ENCODE assay signal across 16 cellular contexts in the genomic region with DNA sequence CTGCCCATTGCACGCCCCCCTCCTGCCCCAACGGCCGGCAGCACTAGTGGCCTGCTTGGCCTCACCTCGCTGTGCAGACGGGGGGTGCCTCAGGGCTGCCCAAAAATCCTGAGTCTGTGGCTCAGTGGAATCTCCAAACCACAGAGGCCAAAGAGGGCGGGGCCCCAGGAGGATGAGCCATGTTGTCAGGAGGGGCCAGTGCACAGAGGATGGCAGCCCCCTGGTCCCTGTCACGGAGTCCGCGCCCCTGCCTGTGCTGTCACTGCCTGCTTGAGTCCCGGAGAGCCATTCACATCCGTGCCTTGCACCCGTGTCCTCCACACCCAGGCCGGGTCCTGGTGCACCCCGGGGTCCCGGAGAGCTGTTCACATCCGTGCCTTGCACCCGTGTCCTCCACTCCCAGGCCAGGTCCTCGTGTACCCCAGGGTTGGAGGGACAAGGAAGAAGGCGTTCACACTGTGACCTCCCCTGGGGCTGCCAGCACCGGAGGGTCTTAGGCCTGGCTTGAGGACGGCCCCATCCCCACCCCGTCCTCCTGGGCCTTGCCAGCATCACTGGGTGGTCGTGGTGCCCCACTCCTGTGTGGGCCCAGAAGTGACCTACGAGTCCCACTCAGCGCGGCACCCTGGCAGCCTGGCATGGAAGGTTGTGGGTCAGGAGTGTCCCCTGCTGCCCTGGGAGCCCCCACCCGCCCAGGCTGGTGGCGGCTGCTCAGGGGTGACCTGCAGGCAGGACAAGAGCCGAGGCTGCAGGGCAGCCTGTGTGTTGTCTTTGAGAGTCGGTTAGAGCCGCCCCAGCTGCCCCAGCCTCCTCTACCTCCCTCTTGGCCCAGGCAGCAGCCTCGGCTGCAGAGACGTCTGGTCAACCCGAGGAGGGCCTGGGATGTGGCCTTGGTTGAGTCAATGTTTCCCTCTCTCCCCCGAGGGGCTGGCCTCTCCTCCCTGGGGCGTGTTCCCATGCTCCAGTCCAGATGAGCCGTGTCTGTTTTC. TPM values are rescaled to one million over a fixed set of nuclear protein-coding genes. Genes with fewer than 3 reads are reported as not detected.
DNase-seq lines count a peak whose midpoint lies in the region; ATAC-seq and TF ChIP-seq lines count a peak whose summit lies in the region.
"Had no signal": no experiment of that assay in that cellular context is flagged by ENCODE, and none has a peak within 500 bp of the region (broad histone marks: within the 10 kb centered on the region; RNA-seq: fewer than 3 reads in every experiment).

No MANE protein-coding gene starts in this region.

- TF ChIP-seq CTCF in colonic mucosa (IDR thresholded peaks at IDR 0.05): no peak
- TF ChIP-seq CTCF in lower lobe of right lung (IDR thresholded peaks at IDR 0.05): no peak

- peak; percentile 38 for DNase-seq in A172 (ENCODE audit: low spot score)
- peak; percentile 37 for DNase-seq in EL
- peak; percentile 16 for DNase-seq in colonic mucosa
- peak; percentile 41 for DNase-seq in lower lobe of right lung
- no peak for DNase-seq in effector CD4-positive, alpha-beta T cell
- no peak for DNase-seq in DMS 273 (lab: John Stamatoyannopoulos, UW; ENCODE audit: unreplicated experiment)
- DNase-seq in kidney glomerular epithelial cell (lab: John Stamatoyannopoulos, UW): no peak
- no peak for DNase-seq in HT-29 (ENCODE audit: low spot score)
- DNase-seq: central memory CD4-positive, alpha-beta T cell; DND-41; glutamatergic neuron; NCI-H2107; T-helper 9 cell; trophoblast cell had no signal

- H3K9me3 ChIP-seq in colonic mucosa (no peaks in the 10 kb centered on the region), lower lobe of right lung (no peaks in the 10 kb centered on the region)

- H3K36me3 ChIP-seq in colonic mucosa (no peaks in the 10 kb centered on the region), lower lobe of right lung (no peaks in the 10 kb centered on the region)
- H3K36me3 ChIP-seq: BLaER1 treated with 17β-estradiol and CSF1 and Interleukin-3, amounts not matched to agents 10 nM and 100 nM had no signal

- H3K4me3 ChIP-seq in colonic mucosa: no peak overlapping the region
- no peak overlapping the region for H3K4me3 ChIP-seq in lower lobe of right lung
- H3K4me3 ChIP-seq: BLaER1 treated with 17β-estradiol and CSF1 and Interleukin-3, amounts not matched to agents 10 nM and 100 nM had no signal

- intact Hi-C loops in colonic mucosa (cut with DNase I) (loop anchor here (10.0 kb wide), 1 partner anchor 393 kb away; no protein-coding TSS in a partner anchor), lower lobe of right lung (cut with DNase I) (no loop called here)

- H3K27ac ChIP-seq in colonic mucosa: no peak overlapping the region
- no peak overlapping the region for H3K27ac ChIP-seq in lower lobe of right lung
- H3K27ac ChIP-seq: BLaER1 treated with 17β-estradiol and CSF1 and Interleukin-3, amounts not matched to agents 10 nM and 100 nM had no signal

- H3K9ac ChIP-seq in colonic mucosa (ENCODE audit: low read depth in 2 of 2, low read length in 2 of 2): no peak overlapping the region
- H3K9ac ChIP-seq: BLaER1 treated with 17β-estradiol and CSF1 and Interleukin-3, amounts not matched to agents 10 nM and 100 nM had no signal

- no peaks in the 10 kb centered on the region for H3K27me3 ChIP-seq in colonic mucosa
- H3K27me3 ChIP-seq in lower lobe of right lung (ENCODE audit: low read depth): peaks cover 16% of the 10 kb centered on the region

- no peaks in the 10 kb centered on the region for H3K4me1 ChIP-seq in colonic mucosa
- H3K4me1 ChIP-seq in lower lobe of right lung: no peaks in the 10 kb centered on the region
- H3K4me1 ChIP-seq: BLaER1 treated with 17β-estradiol and CSF1 and Interleukin-3, amounts not matched to agents 10 nM and 100 nM had no signal

- peak in 1 of 2 donors; percentile 7 for ATAC-seq in lower lobe of right lung
- ATAC-seq: activated naive CD4-positive, alpha-beta T cell treated with anti-CD3 and anti-CD28 coated beads, Interleukin-2, amount 50 U/mL, for 72 hours had no signal

RNA-seq across cellular contexts. Expression of a gene that starts 36.1 kb away (rescaled TPM):
- not detected in 2 replicates for total RNA-seq in A172 (2014; rRNA removed; shearing (Covaris generic))
- total RNA-seq in colonic mucosa (under 1 TPM; 0.03 to 0.20 TPM), lower lobe of right lung (0.35 TPM)
- 6.9 and 9.0 TPM in 2 replicates for total RNA-seq in HT-29 (2014; rRNA removed; shearing (Covaris generic))
- total RNA-seq: activated naive CD4-positive, alpha-beta T cell treated with anti-CD3 and anti-CD28 coated beads, Interleukin-2, amount 50 U/mL, for 72 hours had no signal

RNA-seq across cellular contexts. Expression of a gene that starts 47.0 kb away (rescaled TPM):
- total RNA-seq in A172 (2014; rRNA removed; shearing (Covaris generic)): not detected in 2 replicates
- total RNA-seq in colonic mucosa: 1,000 to 10,000 TPM; 1,230 to 1,438 TPM
- not detected for total RNA-seq in lower lobe of right lung
- 6.9 and 9.1 TPM in 2 replicates for total RNA-seq in HT-29 (2014; rRNA removed; shearing (Covaris generic))
- total RNA-seq: activated naive CD4-positive, alpha-beta T cell treated with anti-CD3 and anti-CD28 coated beads, Interleukin-2, amount 50 U/mL, for 72 hours had no signal

Comparison
In these comparisons a context has a peak if more than half of its experiments do, and no peak if none do; other contexts are left out.
1. DNase-seq: peak in A172 (single experiment), EL (single experiment), colonic mucosa (single experiment) and lower lobe of right lung (single experiment); none in effector CD4-positive, alpha-beta T cell (single experiment), DMS 273 (single experiment), kidney glomerular epithelial cell (single experiment) and HT-29 (single experiment).
2. RNA of a gene that starts 47.0 kb away (total RNA-seq): 1,230 to 1,438 TPM in colonic mucosa; 6.9 to 9.1 TPM in HT-29, not detected in A172 and not detected in lower lobe of right lung (single experiment); every median in the first group is over 100 times any median in the second.